ENCODE assay signal across 8 cellular contexts in genomic region chr1:24503003-24503751, GRCh38. TPM values are rescaled to one million over a fixed set of nuclear protein-coding genes. Genes with fewer than 3 reads are reported as not detected.
DNase-seq lines count a peak whose midpoint lies in the region; ATAC-seq and TF ChIP-seq lines count a peak whose summit lies in the region.

No MANE protein-coding gene starts in this region.

- peak overlapping the region; percentile 84 for H3K4me3 ChIP-seq in OCI-LY7 (ENCODE audit: low read depth, low read length, poor library complexity, severe bottlenecking)
- peak overlapping the region; percentile 50 for H3K4me3 ChIP-seq in mucosa of descending colon

- CTCF ChIA-PET in OCI-LY7 (lab: Charles Lee; ENCODE audit: unreplicated experiment), result interaction anchor here (1.2 kb wide), 1 partner anchor 17 kb away, joined by 3 read pairs; no protein-coding TSS in a partner anchor

- H3K36me3 Mint-ChIP-seq in dendritic cell treated with granulocyte-macrophage colony-stimulating factor and Interleukin-4, amounts not matched to agents 40 ng/mL and 50 ng/mL, for 4 days (ENCODE audit: low read depth), result peaks cover 13% of the 10 kb centered on the region

- no peak for TF ChIP-seq CTCF in OCI-LY7 (conservative IDR thresholded peaks at IDR 0.05; ENCODE audit: low read length)
- no peak for TF ChIP-seq CTCF in mucosa of descending colon (IDR thresholded peaks at IDR 0.05)

- no TSS peak for BruUV-seq in OCI-LY7 (replicated peaks; lab: Mats Ljungman, UMichigan)

- H3K4me2 ChIP-seq in OCI-LY7 (ENCODE audit: low read length), result peak overlapping the region; percentile 80

- peaks cover 4% of the 10 kb centered on the region; the same call in 1 of the 2 replicates for H3K36me3 ChIP-seq in OCI-LY7 (ENCODE audit: insufficient read depth, low read length)
- H3K36me3 ChIP-seq in mucosa of descending colon (ENCODE audit: low read depth), result no peaks in the 10 kb centered on the region

- POLR2A ChIA-PET in OCI-LY7 (lab: Charles Lee), result interaction anchor here (0.6 to 4.1 kb wide), 13 partner anchors 12 to 59 kb away, joined by 3 to 29 read pairs (median 5); no protein-coding TSS in a partner anchor

- peaks cover 49% of the 10 kb centered on the region for H3K79me2 ChIP-seq in OCI-LY7 (ENCODE audit: insufficient read depth, low read depth, low read length)

- intact Hi-C loops in OCI-LY7 (cut with micrococcal nuclease; ENCODE audit: unreplicated experiment) (loop anchor here (2.0 to 5.0 kb wide), 5 partner anchors 20 to 316 kb away; partner anchors contain the start of genes IFNLR1 and SRRM1), mucosa of descending colon (cut with DNase I, micrococcal nuclease) (no loop called here)
- intact Hi-C loops in dendritic cell treated with granulocyte-macrophage colony-stimulating factor and Interleukin-4, amounts not matched to agents 40 ng/mL and 50 ng/mL, for 4 days (cut with micrococcal nuclease), result loop anchor here (2.0 kb wide), 1 partner anchor 22 kb away; no protein-coding TSS in a partner anchor

- peak overlapping the region; percentile 80 for H3K4me3 Mint-ChIP-seq in dendritic cell treated with granulocyte-macrophage colony-stimulating factor and Interleukin-4, amounts not matched to agents 40 ng/mL and 50 ng/mL, for 4 days

- ATAC-seq in mucosa of descending colon, result peak; percentile 0
- ATAC-seq in HG02763 (IDR thresholded peaks at IDR 0.05; ENCODE audit: unreplicated experiment), result no peak
- no peak for ATAC-seq in HG02642 (IDR thresholded peaks at IDR 0.05; ENCODE audit: poor library complexity, unreplicated experiment)

- peak overlapping the region; percentile 72 for H3K27ac Mint-ChIP-seq in dendritic cell treated with granulocyte-macrophage colony-stimulating factor and Interleukin-4, amounts not matched to agents 40 ng/mL and 50 ng/mL, for 4 days

- peaks cover 3% of the 10 kb centered on the region for H3K27me3 Mint-ChIP-seq in dendritic cell treated with granulocyte-macrophage colony-stimulating factor and Interleukin-4, amounts not matched to agents 40 ng/mL and 50 ng/mL, for 4 days

- H3K27ac ChIP-seq in OCI-LY7 (ENCODE audit: low read depth, low read length, poor library complexity, severe bottlenecking), result peak overlapping the region; percentile 64

- H3K9me3 ChIP-seq in OCI-LY7 (ENCODE audit: low read length) (no peaks in the 10 kb centered on the region), mucosa of descending colon (no peaks in the 10 kb centered on the region)

- H3K9me2 ChIP-seq in OCI-LY7 (ENCODE audit: insufficient read depth, low read length), result no peaks in the 10 kb centered on the region

- H3K4me1 ChIP-seq in OCI-LY7 (ENCODE audit: insufficient read depth, low read length, poor library complexity, severe bottlenecking) (peaks cover 64% of the 10 kb centered on the region), mucosa of descending colon (ENCODE audit: low read depth) (peaks cover 4% of the 10 kb centered on the region)

- H3K4me1 Mint-ChIP-seq in dendritic cell treated with granulocyte-macrophage colony-stimulating factor and Interleukin-4, amounts not matched to agents 40 ng/mL and 50 ng/mL, for 4 days (ENCODE audit: low read depth), result peaks cover 45% of the 10 kb centered on the region

- peak overlapping the region; percentile 28; the same call in 1 of the 2 replicates for H2AFZ ChIP-seq in OCI-LY7 (ENCODE audit: low read length)

- H4K20me1 ChIP-seq in OCI-LY7 (ENCODE audit: insufficient read depth, low read length), result no peaks in the 10 kb centered on the region

- no peaks in the 10 kb centered on the region for H3K9me3 Mint-ChIP-seq in dendritic cell treated with granulocyte-macrophage colony-stimulating factor and Interleukin-4, amounts not matched to agents 40 ng/mL and 50 ng/mL, for 4 days

- peak; percentile 15 for DNase-seq in NCI-H146 (lab: John Stamatoyannopoulos, UW)
- DNase-seq in NCI-H146 treated with DMSO at 0.1 percent for 48 hours (lab: John Stamatoyannopoulos, UW; ENCODE audit: unreplicated experiment), result no peak
- no peak for DNase-seq in OCI-LY7 (ENCODE audit: low spot score)
- peak in 2 of 3 donors; percentile 40 to 70 for DNase-seq in mucosa of descending colon
- no peak for DNase-seq in mesenteric fat pad (ENCODE audit: low spot score)

RNA-seq across cellular contexts. Expression of gene RCAN3, which starts 0.5 kb away (rescaled TPM):
- total RNA-seq in OCI-LY7 (2014; rRNA removed; shearing (Covaris generic)), result 13.0 and 22.9 TPM in 2 replicates
- total RNA-seq in OCI-LY7 (2022) (47.8 and 57.2 TPM in 2 replicates), mucosa of descending colon (10 to 100 TPM in 2 of 3 donors, 1 to 10 TPM in 1; 9.2 to 15.0 (median 12.8) TPM), mesenteric fat pad (3.7 TPM)

RNA-seq across cellular contexts. Expression of gene NCMAP, which starts 52.7 kb away (rescaled TPM):
- total RNA-seq in OCI-LY7 (2014; rRNA removed; shearing (Covaris generic)), result 0.95 and 1.1 TPM in 2 replicates
- total RNA-seq in OCI-LY7 (2022) (0.99 and 1.0 TPM in 2 replicates), mucosa of descending colon (1 to 10 TPM in 2 of 3 donors, under 1 TPM in 1; 0.60 to 1.9 (median 1.9) TPM), mesenteric fat pad (not detected)

Comparison
In these comparisons a context has a peak if more than half of its experiments do, and no peak if none do; other contexts are left out.
1. DNase-seq: peak in NCI-H146 (single experiment) and mucosa of descending colon (2 of 3); none in NCI-H146 treated with DMSO at 0.1 percent for 48 hours (single experiment), OCI-LY7 (single experiment) and mesenteric fat pad (single experiment).
2. intact Hi-C loops: an anchor here in OCI-LY7 (2.0 to 5.0 kb wide) and dendritic cell treated with granulocyte-macrophage colony-stimulating factor and Interleukin-4, amounts not matched to agents 40 ng/mL and 50 ng/mL, for 4 days (2.0 kb wide); none called in mucosa of descending colon.